ENCODE assay signal across 1 cellular context in the genomic region with DNA sequence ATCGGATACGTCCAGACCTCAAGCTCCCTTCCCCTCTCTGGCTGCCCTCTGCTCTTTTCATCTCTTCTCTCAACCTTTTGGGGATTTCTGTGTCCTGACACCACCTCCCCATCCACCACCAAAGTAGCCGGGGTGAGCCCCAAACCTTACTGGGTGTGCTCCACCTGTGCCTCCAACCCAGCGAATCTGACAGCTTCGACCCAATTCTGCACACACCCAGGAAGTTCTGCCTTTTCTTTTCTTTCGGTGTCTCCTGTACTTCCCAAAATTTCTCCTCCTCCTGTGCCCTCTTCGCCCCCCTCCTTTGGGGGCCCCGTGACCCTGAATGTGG.
A peak's percentile ranks its signal among the peaks of the same experiment; 100 is the strongest.
TF ChIP-seq lines count a peak whose summit lies in the region.

No MANE protein-coding gene starts in this region.

TF ChIP-seq in HepG2, 621 proteins besides CTCF, POLR2A, EP300 and RAD21:
- TF ChIP-seq, protein P1, sequence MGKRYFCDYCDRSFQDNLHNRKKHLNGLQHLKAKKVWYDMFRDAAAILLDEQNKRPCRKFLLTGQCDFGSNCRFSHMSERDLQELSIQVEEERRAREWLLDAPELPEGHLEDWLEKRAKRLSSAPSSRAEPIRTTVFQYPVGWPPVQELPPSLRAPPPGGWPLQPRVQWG (CRISPR knock-in tag; IDR thresholded peaks at IDR 0.05; ENCODE audit: borderline replicate concordance, low read depth) = no peak
- TF ChIP-seq, protein P2, sequence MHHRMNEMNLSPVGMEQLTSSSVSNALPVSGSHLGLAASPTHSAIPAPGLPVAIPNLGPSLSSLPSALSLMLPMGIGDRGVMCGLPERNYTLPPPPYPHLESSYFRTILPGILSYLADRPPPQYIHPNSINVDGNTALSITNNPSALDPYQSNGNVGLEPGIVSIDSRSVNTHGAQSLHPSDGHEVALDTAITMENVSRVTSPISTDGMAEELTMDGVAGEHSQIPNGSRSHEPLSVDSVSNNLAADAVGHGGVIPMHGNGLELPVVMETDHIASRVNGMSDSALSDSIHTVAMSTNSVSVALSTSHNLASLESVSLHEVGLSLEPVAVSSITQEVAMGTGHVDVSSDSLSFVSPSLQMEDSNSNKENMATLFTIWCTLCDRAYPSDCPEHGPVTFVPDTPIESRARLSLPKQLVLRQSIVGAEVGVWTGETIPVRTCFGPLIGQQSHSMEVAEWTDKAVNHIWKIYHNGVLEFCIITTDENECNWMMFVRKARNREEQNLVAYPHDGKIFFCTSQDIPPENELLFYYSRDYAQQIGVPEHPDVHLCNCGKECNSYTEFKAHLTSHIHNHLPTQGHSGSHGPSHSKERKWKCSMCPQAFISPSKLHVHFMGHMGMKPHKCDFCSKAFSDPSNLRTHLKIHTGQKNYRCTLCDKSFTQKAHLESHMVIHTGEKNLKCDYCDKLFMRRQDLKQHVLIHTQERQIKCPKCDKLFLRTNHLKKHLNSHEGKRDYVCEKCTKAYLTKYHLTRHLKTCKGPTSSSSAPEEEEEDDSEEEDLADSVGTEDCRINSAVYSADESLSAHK (CRISPR knock-in tag; IDR thresholded peaks at IDR 0.05; ENCODE audit: borderline replicate concordance) = no peak
- no peak for TF ChIP-seq EHMT2 (IDR thresholded peaks at IDR 0.05; ENCODE audit: borderline replicate concordance, low read depth, low read length)
- TF ChIP-seq GZF1 (CRISPR knock-in tag; IDR thresholded peaks at IDR 0.05) = no peak
- TF ChIP-seq, protein P3, sequence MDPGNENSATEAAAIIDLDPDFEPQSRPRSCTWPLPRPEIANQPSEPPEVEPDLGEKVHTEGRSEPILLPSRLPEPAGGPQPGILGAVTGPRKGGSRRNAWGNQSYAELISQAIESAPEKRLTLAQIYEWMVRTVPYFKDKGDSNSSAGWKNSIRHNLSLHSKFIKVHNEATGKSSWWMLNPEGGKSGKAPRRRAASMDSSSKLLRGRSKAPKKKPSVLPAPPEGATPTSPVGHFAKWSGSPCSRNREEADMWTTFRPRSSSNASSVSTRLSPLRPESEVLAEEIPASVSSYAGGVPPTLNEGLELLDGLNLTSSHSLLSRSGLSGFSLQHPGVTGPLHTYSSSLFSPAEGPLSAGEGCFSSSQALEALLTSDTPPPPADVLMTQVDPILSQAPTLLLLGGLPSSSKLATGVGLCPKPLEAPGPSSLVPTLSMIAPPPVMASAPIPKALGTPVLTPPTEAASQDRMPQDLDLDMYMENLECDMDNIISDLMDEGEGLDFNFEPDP (CRISPR knock-in tag; conservative IDR thresholded peaks at IDR 0.05) = 0 out of 2 replicates have a peak, but pooled peaks have one; percentile 15
- TF ChIP-seq, protein P4, sequence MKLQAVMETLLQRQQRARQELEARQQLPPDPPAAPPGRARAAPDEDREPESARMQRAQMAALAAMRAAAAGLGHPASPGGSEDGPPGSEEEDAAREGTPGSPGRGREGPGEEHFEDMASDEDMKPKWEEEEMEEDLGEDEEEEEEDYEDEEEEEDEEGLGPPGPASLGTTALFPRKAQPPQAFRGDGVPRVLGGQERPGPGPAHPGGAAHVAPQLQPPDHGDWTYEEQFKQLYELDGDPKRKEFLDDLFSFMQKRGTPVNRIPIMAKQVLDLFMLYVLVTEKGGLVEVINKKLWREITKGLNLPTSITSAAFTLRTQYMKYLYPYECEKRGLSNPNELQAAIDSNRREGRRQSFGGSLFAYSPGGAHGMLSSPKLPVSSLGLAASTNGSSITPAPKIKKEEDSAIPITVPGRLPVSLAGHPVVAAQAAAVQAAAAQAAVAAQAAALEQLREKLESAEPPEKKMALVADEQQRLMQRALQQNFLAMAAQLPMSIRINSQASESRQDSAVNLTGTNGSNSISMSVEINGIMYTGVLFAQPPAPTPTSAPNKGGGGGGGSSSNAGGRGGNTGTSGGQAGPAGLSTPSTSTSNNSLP (IDR thresholded peaks at IDR 0.05; ENCODE audit: low read depth, low read length) = no peak
- TF ChIP-seq MIER3 (CRISPR knock-in tag; IDR thresholded peaks at IDR 0.05; ENCODE audit: borderline replicate concordance) = no peak
- TF ChIP-seq ZNF329 (CRISPR knock-in tag; IDR thresholded peaks at IDR 0.05; ENCODE audit: low read depth) = no peak
- no peak for TF ChIP-seq CAMTA2 (CRISPR knock-in tag; IDR thresholded peaks at IDR 0.05; ENCODE audit: borderline replicate concordance)
- TF ChIP-seq POGZ (CRISPR knock-in tag; IDR thresholded peaks at IDR 0.05) = no peak
- no peak for TF ChIP-seq ESRRA (CRISPR knock-in tag; IDR thresholded peaks at IDR 0.05; ENCODE audit: low read depth)
- TF ChIP-seq BHLHE40 (IDR thresholded peaks at IDR 0.05; ENCODE audit: low read length) = no peak
- no peak for TF ChIP-seq SP1 (IDR thresholded peaks at IDR 0.05)
- TF ChIP-seq SP1 (CRISPR knock-in tag; IDR thresholded peaks at IDR 0.05) = no peak
- TF ChIP-seq, protein P5, sequence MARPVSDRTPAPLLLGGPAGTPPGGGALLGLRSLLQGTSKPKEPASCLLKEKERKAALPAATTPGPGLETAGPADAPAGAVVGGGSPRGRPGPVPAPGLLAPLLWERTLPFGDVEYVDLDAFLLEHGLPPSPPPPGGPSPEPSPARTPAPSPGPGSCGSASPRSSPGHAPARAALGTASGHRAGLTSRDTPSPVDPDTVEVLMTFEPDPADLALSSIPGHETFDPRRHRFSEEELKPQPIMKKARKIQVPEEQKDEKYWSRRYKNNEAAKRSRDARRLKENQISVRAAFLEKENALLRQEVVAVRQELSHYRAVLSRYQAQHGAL (CRISPR knock-in tag; IDR thresholded peaks at IDR 0.05; ENCODE audit: not compliant biosample characterization) = no peak
- no peak for TF ChIP-seq FOXK1 (CRISPR knock-in tag; IDR thresholded peaks at IDR 0.05; ENCODE audit: borderline replicate concordance, low read depth)
- TF ChIP-seq ZBTB8A (CRISPR knock-in tag; IDR thresholded peaks at IDR 0.05; ENCODE audit: borderline replicate concordance, low read depth) = no peak
- peak; percentile 3 for TF ChIP-seq AGO2 (optimal IDR thresholded peaks at IDR 0.05; ENCODE audit: low read depth, low read length)
- TF ChIP-seq ZNF3 (CRISPR knock-in tag; IDR thresholded peaks at IDR 0.05) = no peak
- no peak for TF ChIP-seq ZMAT3 (CRISPR knock-in tag; conservative IDR thresholded peaks at IDR 0.05)
- TF ChIP-seq ZNF138 (CRISPR knock-in tag; IDR thresholded peaks at IDR 0.05; ENCODE audit: low read depth) = no peak
- no peak for TF ChIP-seq ZSCAN22 (CRISPR knock-in tag; IDR thresholded peaks at IDR 0.05)
- no peak for TF ChIP-seq NPAS2 (CRISPR knock-in tag; IDR thresholded peaks at IDR 0.05; ENCODE audit: borderline replicate concordance)
- no peak for TF ChIP-seq RARG (CRISPR knock-in tag; IDR thresholded peaks at IDR 0.05; ENCODE audit: low read depth)
- no peak for TF ChIP-seq ZNF724P (CRISPR knock-in tag; IDR thresholded peaks at IDR 0.05; ENCODE audit: borderline replicate concordance)
- TF ChIP-seq, protein P6, sequence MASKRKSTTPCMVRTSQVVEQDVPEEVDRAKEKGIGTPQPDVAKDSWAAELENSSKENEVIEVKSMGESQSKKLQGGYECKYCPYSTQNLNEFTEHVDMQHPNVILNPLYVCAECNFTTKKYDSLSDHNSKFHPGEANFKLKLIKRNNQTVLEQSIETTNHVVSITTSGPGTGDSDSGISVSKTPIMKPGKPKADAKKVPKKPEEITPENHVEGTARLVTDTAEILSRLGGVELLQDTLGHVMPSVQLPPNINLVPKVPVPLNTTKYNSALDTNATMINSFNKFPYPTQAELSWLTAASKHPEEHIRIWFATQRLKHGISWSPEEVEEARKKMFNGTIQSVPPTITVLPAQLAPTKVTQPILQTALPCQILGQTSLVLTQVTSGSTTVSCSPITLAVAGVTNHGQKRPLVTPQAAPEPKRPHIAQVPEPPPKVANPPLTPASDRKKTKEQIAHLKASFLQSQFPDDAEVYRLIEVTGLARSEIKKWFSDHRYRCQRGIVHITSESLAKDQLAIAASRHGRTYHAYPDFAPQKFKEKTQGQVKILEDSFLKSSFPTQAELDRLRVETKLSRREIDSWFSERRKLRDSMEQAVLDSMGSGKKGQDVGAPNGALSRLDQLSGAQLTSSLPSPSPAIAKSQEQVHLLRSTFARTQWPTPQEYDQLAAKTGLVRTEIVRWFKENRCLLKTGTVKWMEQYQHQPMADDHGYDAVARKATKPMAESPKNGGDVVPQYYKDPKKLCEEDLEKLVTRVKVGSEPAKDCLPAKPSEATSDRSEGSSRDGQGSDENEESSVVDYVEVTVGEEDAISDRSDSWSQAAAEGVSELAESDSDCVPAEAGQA (IDR thresholded peaks at IDR 0.05; ENCODE audit: low read depth) = no peak
- TF ChIP-seq, protein P6 (CRISPR knock-in tag; IDR thresholded peaks at IDR 0.05; ENCODE audit: borderline replicate concordance) = no peak
- TF ChIP-seq, protein P7, sequence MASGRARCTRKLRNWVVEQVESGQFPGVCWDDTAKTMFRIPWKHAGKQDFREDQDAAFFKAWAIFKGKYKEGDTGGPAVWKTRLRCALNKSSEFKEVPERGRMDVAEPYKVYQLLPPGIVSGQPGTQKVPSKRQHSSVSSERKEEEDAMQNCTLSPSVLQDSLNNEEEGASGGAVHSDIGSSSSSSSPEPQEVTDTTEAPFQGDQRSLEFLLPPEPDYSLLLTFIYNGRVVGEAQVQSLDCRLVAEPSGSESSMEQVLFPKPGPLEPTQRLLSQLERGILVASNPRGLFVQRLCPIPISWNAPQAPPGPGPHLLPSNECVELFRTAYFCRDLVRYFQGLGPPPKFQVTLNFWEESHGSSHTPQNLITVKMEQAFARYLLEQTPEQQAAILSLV (CRISPR knock-in tag; IDR thresholded peaks at IDR 0.05; ENCODE audit: borderline replicate concordance) = 0 out of 2 replicates have a peak, but pooled peaks have one; percentile 5
- no peak for TF ChIP-seq SUZ12 (IDR thresholded peaks at IDR 0.05; ENCODE audit: low read depth, low read length)
